ENCODE assay signal across 8 cellular contexts in genomic region chr4:87093443-87094123, GRCh38.
DNase-seq lines count a peak whose midpoint lies in the region; ATAC-seq and TF ChIP-seq lines count a peak whose summit lies in the region.

No MANE protein-coding gene starts in this region.

- TF ChIP-seq CTCF in Calu3 (IDR thresholded peaks at IDR 0.05; ENCODE audit: unreplicated experiment), result peak; percentile 41
- peak; percentile 52 for TF ChIP-seq CTCF in nephron progenitor cell (IDR thresholded peaks at IDR 0.05)

- H3K27ac Mint-ChIP-seq in Calu3 (ENCODE audit: unreplicated experiment), result no peak overlapping the region
- peak overlapping the region; percentile 23 for H3K27ac Mint-ChIP-seq in activated CD8-positive, alpha-beta T cell treated with anti-CD3 and anti-CD28 coated beads, Interleukin-2, amount 10 ng/mL, durations not matched to agents 7 days and 5 days
- H3K27ac Mint-ChIP-seq in nephron progenitor cell, result peak overlapping the region; percentile 15

- BruUV-seq in Calu3 (replicated peaks; lab: Mats Ljungman, UMichigan), result no TSS peak

- intact Hi-C loops in Calu3 (cut with micrococcal nuclease; ENCODE audit: unreplicated experiment), result loop anchor here (2.0 to 5.0 kb wide), 3 partner anchors 81 to 171 kb away; partner anchors contain the start of gene AFF1

- H3K9me3 Mint-ChIP-seq in Calu3 (ENCODE audit: low read depth, unreplicated experiment) (no peaks in the 10 kb centered on the region), nephron progenitor cell (no peaks in the 10 kb centered on the region)
- no peaks in the 10 kb centered on the region for H3K9me3 Mint-ChIP-seq in activated CD8-positive, alpha-beta T cell treated with anti-CD3 and anti-CD28 coated beads, Interleukin-2, amount 10 ng/mL, durations not matched to agents 7 days and 5 days (ENCODE audit: insufficient read depth)

- peaks cover 25% of the 10 kb centered on the region for H3K4me1 Mint-ChIP-seq in Calu3 (ENCODE audit: low read depth, unreplicated experiment)
- H3K4me1 Mint-ChIP-seq in activated CD8-positive, alpha-beta T cell treated with anti-CD3 and anti-CD28 coated beads, Interleukin-2, amount 10 ng/mL, durations not matched to agents 7 days and 5 days (ENCODE audit: low read depth), result peaks cover 10% of the 10 kb centered on the region
- H3K4me1 Mint-ChIP-seq in nephron progenitor cell, result peaks cover 47% of the 10 kb centered on the region

- ATAC-seq in HG03159 (IDR thresholded peaks at IDR 0.05; ENCODE audit: unreplicated experiment) (peak; percentile 82), esophagus mucosa (peak; percentile 85)
- ATAC-seq in activated CD8-positive, alpha-beta T cell treated with anti-CD3 and anti-CD28 coated beads, Interleukin-2, amount 10 ng/mL, durations not matched to agents 7 days and 5 days, result peak; percentile 88

- POLR2A ChIA-PET in activated CD8-positive, alpha-beta T cell treated with anti-CD3 and anti-CD28 coated beads, Interleukin-2, amount 10 ng/mL, durations not matched to agents 7 days and 5 days (lab: Charles Lee), result interaction anchor here (1.0 kb wide), 1 partner anchor 87 kb away, joined by 5 read pairs; no protein-coding TSS in a partner anchor

- H3K4me3 Mint-ChIP-seq in Calu3 (ENCODE audit: low read depth, unreplicated experiment), result no peak overlapping the region
- no peak overlapping the region for H3K4me3 Mint-ChIP-seq in activated CD8-positive, alpha-beta T cell treated with anti-CD3 and anti-CD28 coated beads, Interleukin-2, amount 10 ng/mL, durations not matched to agents 7 days and 5 days
- no peak overlapping the region for H3K4me3 Mint-ChIP-seq in nephron progenitor cell

- DNase-seq in Calu3 (peak; percentile 25), GM19240 (ENCODE audit: insufficient read length, low spot score) (peak; percentile 59), NCI-H446 (lab: John Stamatoyannopoulos, UW) (peak; percentile 55 to 74), nephron progenitor cell (no peak), cerebellar nuclear complex (lab: John Stamatoyannopoulos, UW) (no peak)
- peak; percentile 59 for DNase-seq in activated CD8-positive, alpha-beta T cell treated with anti-CD3 and anti-CD28 coated beads, Interleukin-2, amount 10 ng/mL, durations not matched to agents 7 days and 5 days

- CTCF ChIA-PET in Calu3 (lab: Charles Lee), result interaction anchor here (0.8 to 2.3 kb wide), 6 partner anchors 49 to 171 kb away, joined by 3 to 27 read pairs (median 6); partner anchors contain the start of gene AFF1
- CTCF ChIA-PET in activated CD8-positive, alpha-beta T cell treated with anti-CD3 and anti-CD28 coated beads, Interleukin-2, amount 10 ng/mL, durations not matched to agents 7 days and 5 days (lab: Charles Lee), result interaction anchor here (0.7 to 12.4 kb wide), 26 partner anchors 9 to 598 kb away, joined by 3 to 242 read pairs (median 4); partner anchors contain the start of gene AFF1

- H3K36me3 Mint-ChIP-seq in Calu3 (ENCODE audit: insufficient read depth, unreplicated experiment), result peaks cover 9% of the 10 kb centered on the region
- peaks cover 13% of the 10 kb centered on the region for H3K36me3 Mint-ChIP-seq in activated CD8-positive, alpha-beta T cell treated with anti-CD3 and anti-CD28 coated beads, Interleukin-2, amount 10 ng/mL, durations not matched to agents 7 days and 5 days (ENCODE audit: low read depth)
- peaks cover 44% of the 10 kb centered on the region for H3K36me3 Mint-ChIP-seq in nephron progenitor cell (ENCODE audit: low read depth)

- no peaks in the 10 kb centered on the region for H3K27me3 Mint-ChIP-seq in Calu3 (ENCODE audit: unreplicated experiment)
- H3K27me3 Mint-ChIP-seq in activated CD8-positive, alpha-beta T cell treated with anti-CD3 and anti-CD28 coated beads, Interleukin-2, amount 10 ng/mL, durations not matched to agents 7 days and 5 days (ENCODE audit: low read depth), result no peaks in the 10 kb centered on the region
- no peaks in the 10 kb centered on the region for H3K27me3 Mint-ChIP-seq in nephron progenitor cell (ENCODE audit: low read depth, poor library complexity)

Comparison
In these comparisons a context has a peak if more than half of its experiments do, and no peak if none do; other contexts are left out.
1. DNase-seq: peak in Calu3 (single experiment), GM19240 (single experiment), NCI-H446 (2 of 2) and activated CD8-positive, alpha-beta T cell treated with anti-CD3 and anti-CD28 coated beads, Interleukin-2, amount 10 ng/mL, durations not matched to agents 7 days and 5 days (single experiment); none in nephron progenitor cell (single experiment) and cerebellar nuclear complex (0 of 2).
2. Peak in every context shown above with its lines, with median percentiles within 50 percentile points of each other: ATAC-seq.